1 cellular context compared by ENCODE assay signal in genomic region chr2:181070119-181070833, GRCh38.
TF ChIP-seq lines count a peak whose summit lies in the region.

No MANE protein-coding gene starts in this region.

TF ChIP-seq in GM23338, 12 proteins besides CTCF, POLR2A, EP300 and RAD21 (continued from another document):
- TF ChIP-seq ZNF462 (CRISPR knock-in tag; IDR thresholded peaks at IDR 0.05): no peak
- TF ChIP-seq REST (IDR thresholded peaks at IDR 0.05; ENCODE audit: unreplicated experiment): no peak
- TF ChIP-seq JUNB (IDR thresholded peaks at IDR 0.05; ENCODE audit: unreplicated experiment): no peak
- no peak for TF ChIP-seq EZH2 (IDR thresholded peaks at IDR 0.05; ENCODE audit: low read depth, unreplicated experiment)
- no peak for TF ChIP-seq POLR2AphosphoS5 (IDR thresholded peaks at IDR 0.05; ENCODE audit: low read depth)
- TF ChIP-seq NANOG (IDR thresholded peaks at IDR 0.05; ENCODE audit: borderline replicate concordance): no peak
- TF ChIP-seq STAT1 (IDR thresholded peaks at IDR 0.05; ENCODE audit: unreplicated experiment): no peak
- TF ChIP-seq ZNF114 (CRISPR knock-in tag; IDR thresholded peaks at IDR 0.05): no peak
TF ChIP-seq in GM23338: peak in this region for 0.
